In genomic region chr2:33599943-33600192, GRCh38 we compare ENCODE assay signal across 8 cellular contexts. TPM values are rescaled to one million over a fixed set of nuclear protein-coding genes. Genes with fewer than 3 reads are reported as not detected.
DNase-seq lines count a peak whose midpoint lies in the region; ATAC-seq and TF ChIP-seq lines count a peak whose summit lies in the region.

No MANE protein-coding gene starts in this region.

- no peak for TF ChIP-seq CTCF in A673 (conservative IDR thresholded peaks at IDR 0.05; ENCODE audit: low read depth, low read length)
- TF ChIP-seq CTCF in chondrocyte (IDR thresholded peaks at IDR 0.05): no peak

- DNase-seq in A673 (ENCODE audit: low spot score) (no peak), chondrocyte (ENCODE audit: low spot score) (no peak), naive B cell (no peak), hippocampal formation (lab: John Stamatoyannopoulos, UW) (no peak), epidermal melanocyte (ENCODE audit: insufficient read length, low spot score) (no peak), globus pallidus (ENCODE audit: low spot score) (no peak)
- no peak for DNase-seq in Jurkat, Clone E6-1 (ENCODE audit: low read depth, low spot score)

- H3K27me3 Mint-ChIP-seq in chondrocyte (ENCODE audit: low read depth) (no peaks in the 10 kb centered on the region), naive B cell (no peaks in the 10 kb centered on the region)

- no peaks in the 10 kb centered on the region for H3K27me3 ChIP-seq in A673 (replicated peaks; ENCODE audit: insufficient read depth, low read depth, low read length, poor library complexity)

- intact Hi-C loops in A673 (cut with micrococcal nuclease; ENCODE audit: unreplicated experiment): no loop called here

- POLR2A ChIA-PET in A673 (lab: Charles Lee; ENCODE audit: low non-redundant PET): no interaction called here

- H3K36me3 ChIP-seq in A673 (ENCODE audit: insufficient read depth, low read length, poor library complexity, severe bottlenecking): peaks cover under 1% of the 10 kb centered on the region

- no peak for ATAC-seq in naive B cell (ENCODE audit: low read depth in 2 of 2)
- ATAC-seq in HG03469 (IDR thresholded peaks at IDR 0.05; ENCODE audit: unreplicated experiment): no peak

- peak overlapping the region; percentile 83 for H3K4me3 ChIP-seq in A673 (ENCODE audit: low read depth, low read length, poor library complexity, severe bottlenecking)
- peak overlapping the region; percentile 80 for H3K4me3 ChIP-seq in Jurkat, Clone E6-1 (ENCODE audit: low read length)

- H3K4me1 Mint-ChIP-seq in chondrocyte (ENCODE audit: low read depth) (peaks cover 43% of the 10 kb centered on the region), naive B cell (peaks cover 13 to 46% (median 24%) of the 10 kb centered on the region in 3 donors)

- H3K27ac Mint-ChIP-seq in chondrocyte (ENCODE audit: unreplicated experiment) (peak overlapping the region; percentile 100), naive B cell (peak overlapping the region in 5 of 6 donors; percentile 7 to 98 (median 96))

- no TSS peak for BruUV-seq in A673 (replicated peaks; lab: Mats Ljungman, UMichigan)

- H3K36me3 Mint-ChIP-seq in chondrocyte (ENCODE audit: low read depth) (peaks cover 4% of the 10 kb centered on the region), naive B cell (peaks cover 0 to 6% of the 10 kb centered on the region in 2 donors)

- no peak overlapping the region for H3K27ac ChIP-seq in A673 (ENCODE audit: low read depth, low read length, poor library complexity, severe bottlenecking)

- no peaks in the 10 kb centered on the region for H3K9me3 ChIP-seq in A673 (ENCODE audit: low read depth, low read length, poor library complexity, severe bottlenecking)

- CTCF ChIA-PET in A673 (lab: Charles Lee): interaction anchor here (0.6 kb wide), 1 partner anchor 532 kb away, joined by 5 read pairs; no protein-coding TSS in a partner anchor

- H3K4me3 Mint-ChIP-seq in chondrocyte (ENCODE audit: unreplicated experiment) (peak overlapping the region; percentile 94), naive B cell (peak overlapping the region; percentile 90 to 99 (median 98))

- no peaks in the 10 kb centered on the region for H3K9me3 Mint-ChIP-seq in chondrocyte (ENCODE audit: low read depth)
- no peaks in the 10 kb centered on the region for H3K9me3 Mint-ChIP-seq in naive B cell

- H3K4me1 ChIP-seq in A673 (ENCODE audit: insufficient read depth, low read length, poor library complexity, severe bottlenecking): peaks cover 4% of the 10 kb centered on the region

RNA-seq across cellular contexts. Expression of gene FAM98A, which starts 0.8 kb away (rescaled TPM):
- 60.3 and 64.7 TPM in 2 replicates for total RNA-seq in A673 (2021)
- polyA plus RNA-seq in Jurkat, Clone E6-1 (2012; ENCODE audit: insufficient read depth, insufficient read length): 41.8 TPM
- total RNA-seq in chondrocyte: 95.2 to 117 TPM (median 103 TPM) in 3 replicates
- polyA plus RNA-seq in naive B cell (ENCODE audit: low read depth in 6 of 6): 10 to 100 TPM in 5 of 6 donors, 1 to 10 TPM in 1; 8.4 to 33.2 (median 21.2) TPM
